Comparison of ENCODE assay signal across 11 cellular contexts in genomic region chrX:103488332-103488731, GRCh38. TPM values are rescaled to one million over a fixed set of nuclear protein-coding genes. Genes with fewer than 3 reads are reported as not detected.
A peak's percentile ranks its signal among the peaks of the same experiment; 100 is the strongest.
DNase-seq lines count a peak whose midpoint lies in the region; ATAC-seq, FAIRE-seq and TF ChIP-seq lines count a peak whose summit lies in the region.
"Had no signal": no experiment of that assay in that cellular context is flagged by ENCODE, and none has a peak within 500 bp of the region (broad histone marks: within the 10 kb centered on the region; RNA-seq: fewer than 3 reads in every experiment).

No MANE protein-coding gene starts in this region.

- H3K4me3 ChIP-seq in GM23248: no peak overlapping the region
- H3K4me3 ChIP-seq: gastroesophageal sphincter had no signal

- no peaks in the 10 kb centered on the region for H3F3A ChIP-seq in GM23248 (ENCODE audit: insufficient read depth)

- H4K20me1 ChIP-seq in GM23248 (ENCODE audit: insufficient read depth): no peaks in the 10 kb centered on the region

- FAIRE-seq in GM12892 (lab: Jason Lieb, UNC): no peak

- DNase-seq in AG08396 (ENCODE audit: low spot score): peak; percentile 41
- DNase-seq in GM23248: peak; percentile 46
- DNase-seq in hepatic stellate cell (ENCODE audit: low spot score): peak; percentile 21
- no peak for DNase-seq in A172 (ENCODE audit: low spot score)
- no peak for DNase-seq in activated CD4-positive, alpha-beta T cell treated with anti-CD3 and anti-CD28 coated beads, Interleukin-2, amount 50 U/mL, for 4 hours
- DNase-seq in GM12892 (ENCODE audit: insufficient read length): no peak
- DNase-seq: activated T-cell treated with anti-CD3 and anti-CD28 coated beads for 4 hours, small intestine had no signal

- in situ Hi-C loops in GM23248 (cut with MboI): no loop called here

- no peaks in the 10 kb centered on the region for H3K9me3 ChIP-seq in GM23248 (ENCODE audit: low read depth)
- H3K9me3 ChIP-seq: gastroesophageal sphincter had no signal

- no peaks in the 10 kb centered on the region for H3K4me1 ChIP-seq in GM23248 (ENCODE audit: insufficient read depth)
- H3K4me1 ChIP-seq: gastroesophageal sphincter had no signal

- no peaks in the 10 kb centered on the region for H3K79me2 ChIP-seq in GM23248 (ENCODE audit: insufficient read depth)

- no peak for TF ChIP-seq POLR2A in GM12892 (IDR thresholded peaks at IDR 0.05; ENCODE audit: low read depth, low read length)

- peak; percentile 43 for TF ChIP-seq CTCF in VCaP (conservative IDR thresholded peaks at IDR 0.05)

- H2AFZ ChIP-seq in GM23248: no peak overlapping the region

- no peak for ATAC-seq in HG03439 (IDR thresholded peaks at IDR 0.05; ENCODE audit: unreplicated experiment)
- ATAC-seq: gastroesophageal sphincter had no signal

- 3 to 6% methylated on average over 4 of the region's 4 CpGs for WGBS in GM23248 (ENCODE audit: low coverage in 1 of 2, low lambda C conversion rate in 2 of 2, missing lambda C conversion rate in 2 of 2), 2 experiments

- H3K36me3 ChIP-seq in GM23248 (ENCODE audit: low read depth): no peaks in the 10 kb centered on the region
- H3K36me3 ChIP-seq: gastroesophageal sphincter had no signal

- no peaks in the 10 kb centered on the region for H3K9me2 ChIP-seq in GM23248 (ENCODE audit: insufficient read depth)

- H3K27me3 ChIP-seq in GM23248 (replicated peaks; ENCODE audit: insufficient read depth): no peaks in the 10 kb centered on the region
- H3K27me3 ChIP-seq: gastroesophageal sphincter had no signal

- no peak overlapping the region for H3K4me2 ChIP-seq in GM23248 (ENCODE audit: unreplicated experiment)

- no peak overlapping the region for H3K9ac ChIP-seq in GM23248

- H3K27ac ChIP-seq in GM23248: no peak overlapping the region
- H3K27ac ChIP-seq in VCaP: no peak overlapping the region
- H3K27ac ChIP-seq: gastroesophageal sphincter had no signal

RNA-seq across cellular contexts. Expression of gene RAB40A, which starts 31.0 kb away (rescaled TPM):
- not detected in 2 replicates for total RNA-seq in GM23248 (2014; rRNA removed; shearing (Covaris generic))
- 0.16 and 0.34 TPM in 2 replicates for polyA plus RNA-seq in GM23248 (2016; fragmentation: Nextera tagmentation; extraction: Ambion mirVana)
- total RNA-seq in A172 (2014; rRNA removed; shearing (Covaris generic)): not detected in 2 replicates
- polyA plus RNA-seq in GM12892 (2012; ENCODE audit: missing spikeins): 0.34 TPM

Comparison
In these comparisons a context has a peak if more than half of its experiments do, and no peak if none do; other contexts are left out.
1. DNase-seq: peak in AG08396 (single experiment), GM23248 (single experiment) and hepatic stellate cell (single experiment); none in A172 (single experiment), activated CD4-positive, alpha-beta T cell treated with anti-CD3 and anti-CD28 coated beads, Interleukin-2, amount 50 U/mL, for 4 hours (0 of 2) and GM12892 (single experiment).